Comparison of ENCODE assay signal across 8 cellular contexts in genomic region chr17:47810200-47810821, GRCh38. TPM values are rescaled to one million over a fixed set of nuclear protein-coding genes. Genes with fewer than 3 reads are reported as not detected.
DNase-seq lines count a peak whose midpoint lies in the region; ATAC-seq, FAIRE-seq and TF ChIP-seq lines count a peak whose summit lies in the region.

No MANE protein-coding gene starts in this region.

- H3K9ac ChIP-seq in astrocyte (ENCODE audit: low read length), result peak overlapping the region; percentile 44

- no peak for ATAC-seq in memory B cell (ENCODE audit: low read depth)
- no peak for ATAC-seq in GM18498 (IDR thresholded peaks at IDR 0.05; ENCODE audit: unreplicated experiment)
- ATAC-seq in HG02970 (IDR thresholded peaks at IDR 0.05; ENCODE audit: low FRiP score, unreplicated experiment), result no peak

- peak overlapping the region; percentile 59 for H3K27ac ChIP-seq in CD8-positive, alpha-beta memory T cell (ENCODE audit: low read depth, low read length)
- peak overlapping the region; percentile 63 for H3K27ac ChIP-seq in astrocyte (ENCODE audit: low read depth, low read length)

- peak overlapping the region; percentile 83 to 94 (median 90) for H3K27ac Mint-ChIP-seq in CD8-positive, alpha-beta memory T cell
- H3K27ac Mint-ChIP-seq in astrocyte (ENCODE audit: unreplicated experiment), result peak overlapping the region; percentile 89
- H3K27ac Mint-ChIP-seq in memory B cell, result peak overlapping the region; percentile 21

- no peaks in the 10 kb centered on the region for H3K79me2 ChIP-seq in astrocyte (ENCODE audit: insufficient read depth, low read length)

- TF ChIP-seq CTCF in astrocyte (IDR thresholded peaks at IDR 0.05; ENCODE audit: insufficient read depth, low read depth, low read length), result no peak

- no peaks in the 10 kb centered on the region for H3K9me3 Mint-ChIP-seq in CD8-positive, alpha-beta memory T cell
- H3K9me3 Mint-ChIP-seq in astrocyte (ENCODE audit: unreplicated experiment), result no peaks in the 10 kb centered on the region
- no peaks in the 10 kb centered on the region for H3K9me3 Mint-ChIP-seq in memory B cell

- peaks cover 15% of the 10 kb centered on the region for H3K36me3 ChIP-seq in CD8-positive, alpha-beta memory T cell (ENCODE audit: insufficient read depth, low read length)
- H3K36me3 ChIP-seq in astrocyte (ENCODE audit: insufficient read depth, low read length), result peaks cover 5% of the 10 kb centered on the region

- CTCF ChIA-PET in CD8-positive, alpha-beta memory T cell (lab: Charles Lee), result no interaction called here

- H2AFZ ChIP-seq in astrocyte (ENCODE audit: low read depth, low read length), result no peak overlapping the region

- peaks cover 6 to 89% (median 32%) of the 10 kb centered on the region in 3 donors for H3K36me3 Mint-ChIP-seq in CD8-positive, alpha-beta memory T cell
- peaks cover 32% of the 10 kb centered on the region for H3K36me3 Mint-ChIP-seq in astrocyte (ENCODE audit: low read depth, unreplicated experiment)
- H3K36me3 Mint-ChIP-seq in memory B cell, result peaks cover 40% of the 10 kb centered on the region

- H4K20me1 ChIP-seq in astrocyte (ENCODE audit: insufficient read depth, low read length), result peaks cover 61% of the 10 kb centered on the region

- peaks cover 0 to 2% of the 10 kb centered on the region in 2 donors for H3K27me3 Mint-ChIP-seq in CD8-positive, alpha-beta memory T cell
- H3K27me3 Mint-ChIP-seq in astrocyte (ENCODE audit: low read depth, unreplicated experiment), result no peaks in the 10 kb centered on the region
- H3K27me3 Mint-ChIP-seq in memory B cell, result no peaks in the 10 kb centered on the region

- POLR2A ChIA-PET in CD8-positive, alpha-beta memory T cell (lab: Charles Lee), result no interaction called here

- peak; percentile 83 for FAIRE-seq in astrocyte (lab: Jason Lieb, UNC)

- no peaks in the 10 kb centered on the region for H3K9me3 ChIP-seq in CD8-positive, alpha-beta memory T cell (ENCODE audit: low read length)
- no peaks in the 10 kb centered on the region for H3K9me3 ChIP-seq in astrocyte (ENCODE audit: insufficient read depth, low read depth, low read length)

- peak overlapping the region; percentile 27 for H3K4me2 ChIP-seq in astrocyte (ENCODE audit: low read length)

- H3K27me3 ChIP-seq in CD8-positive, alpha-beta memory T cell (ENCODE audit: insufficient read depth, low read length, poor library complexity, severe bottlenecking), result no peaks in the 10 kb centered on the region
- no peaks in the 10 kb centered on the region for H3K27me3 ChIP-seq in astrocyte (ENCODE audit: insufficient read depth, low read length)

- peak in 4 of 5 donors; percentile 26 to 72 (median 44) for DNase-seq in CD8-positive, alpha-beta memory T cell
- DNase-seq in HK-2 (ENCODE audit: unreplicated experiment), result peak; percentile 81
- peak; percentile 90 for DNase-seq in astrocyte (ENCODE audit: low read depth)
- DNase-seq in memory B cell (ENCODE audit: low spot score in 2 of 2), result no peak
- DNase-seq in ureter (ENCODE audit: low spot score), result no peak
- DNase-seq in NCI-H345 treated with DMSO at 0.1 percent for 48 hours (lab: John Stamatoyannopoulos, UW; ENCODE audit: unreplicated experiment), result no peak

- H3K4me1 ChIP-seq in CD8-positive, alpha-beta memory T cell (ENCODE audit: insufficient read depth, low read length), result no peaks in the 10 kb centered on the region
- peaks cover 12% of the 10 kb centered on the region for H3K4me1 ChIP-seq in astrocyte (ENCODE audit: insufficient read depth, low read length)

- H3K4me1 Mint-ChIP-seq in CD8-positive, alpha-beta memory T cell, result peaks cover 21 to 29% (median 22%) of the 10 kb centered on the region in 3 donors
- H3K4me1 Mint-ChIP-seq in astrocyte (ENCODE audit: low read depth, unreplicated experiment) (peaks cover 29% of the 10 kb centered on the region), memory B cell (no peaks in the 10 kb centered on the region)

- peak overlapping the region in 1 of 7 donors; percentile 3 for H3K4me3 Mint-ChIP-seq in CD8-positive, alpha-beta memory T cell
- H3K4me3 Mint-ChIP-seq in astrocyte (ENCODE audit: unreplicated experiment), result peak overlapping the region; percentile 31
- H3K4me3 Mint-ChIP-seq in memory B cell, result no peak overlapping the region

- no peak overlapping the region for H3K4me3 ChIP-seq in CD8-positive, alpha-beta memory T cell (ENCODE audit: low read length)
- H3K4me3 ChIP-seq in astrocyte (ENCODE audit: insufficient read depth, low read depth, low read length), result no peak overlapping the region

RNA-seq across cellular contexts. Expression of gene OSBPL7, which starts 11.3 kb away (rescaled TPM):
- 10 to 100 TPM; 16.9 to 17.5 TPM for total RNA-seq in CD8-positive, alpha-beta memory T cell
- polyA plus RNA-seq in CD8-positive, alpha-beta memory T cell, result 11.0 TPM
- total RNA-seq in astrocyte (20.7 and 21.4 TPM in 2 replicates), ureter (27.2 TPM)

RNA-seq across cellular contexts. Expression of gene MRPL10, which starts 21.0 kb away (rescaled TPM):
- 10 to 100 TPM; 67.0 to 67.7 TPM for total RNA-seq in CD8-positive, alpha-beta memory T cell
- polyA plus RNA-seq in CD8-positive, alpha-beta memory T cell, result 59.8 TPM
- total RNA-seq in astrocyte, result 29.8 and 33.2 TPM in 2 replicates
- 38.2 TPM for total RNA-seq in ureter

RNA-seq across cellular contexts. Expression of gene LRRC46, which starts 21.2 kb away (rescaled TPM):
- total RNA-seq in CD8-positive, alpha-beta memory T cell, result under 1 TPM; 0.49 to 0.83 TPM
- 0.28 TPM for polyA plus RNA-seq in CD8-positive, alpha-beta memory T cell
- total RNA-seq in astrocyte, result 0.30 and 0.62 TPM in 2 replicates
- 0.31 TPM for total RNA-seq in ureter

RNA-seq across cellular contexts. Expression of gene SCRN2, which starts 30.8 kb away (rescaled TPM):
- 10 to 100 TPM; 17.3 to 18.0 TPM for total RNA-seq in CD8-positive, alpha-beta memory T cell
- polyA plus RNA-seq in CD8-positive, alpha-beta memory T cell, result 17.2 TPM
- total RNA-seq in astrocyte (17.5 and 19.4 TPM in 2 replicates), ureter (36.5 TPM)

RNA-seq across cellular contexts. Expression of gene SP6, which starts 40.7 kb away (rescaled TPM):
- under 1 TPM; 0.07 to 0.09 TPM for total RNA-seq in CD8-positive, alpha-beta memory T cell
- 0.59 TPM for polyA plus RNA-seq in CD8-positive, alpha-beta memory T cell
- total RNA-seq in astrocyte, result 1.3 and 1.6 TPM in 2 replicates
- 9.2 TPM for total RNA-seq in ureter

Comparison
In these comparisons a context has a peak if more than half of its experiments do, and no peak if none do; other contexts are left out.
1. DNase-seq: peak in CD8-positive, alpha-beta memory T cell (4 of 5), HK-2 (single experiment) and astrocyte (single experiment); none in memory B cell (0 of 2), ureter (single experiment) and NCI-H345 treated with DMSO at 0.1 percent for 48 hours (single experiment).
2. H3K27ac Mint-ChIP-seq: peak in every context shown above with its lines; median percentile 90 in CD8-positive, alpha-beta memory T cell; 89 in astrocyte; 21 in memory B cell.